ENCODE assay signal across 9 cellular contexts in genomic region chrX:119880552-119881437, GRCh38. TPM values are rescaled to one million over a fixed set of nuclear protein-coding genes. Genes with fewer than 3 reads are reported as not detected.
DNase-seq lines count a peak whose midpoint lies in the region; ATAC-seq, FAIRE-seq and TF ChIP-seq lines count a peak whose summit lies in the region.
"Had no signal": no experiment of that assay in that cellular context is flagged by ENCODE, and none has a peak within 500 bp of the region (broad histone marks: within the 10 kb centered on the region; RNA-seq: fewer than 3 reads in every experiment).

No MANE protein-coding gene starts in this region.

- H3K27ac ChIP-seq in esophagus muscularis mucosa (replicated peaks in 1 of 4) (no peak overlapping the region), neural progenitor cell (no peak overlapping the region)
- H3K27ac ChIP-seq: SK-N-MC had no signal

- H3K4me3 ChIP-seq in esophagus muscularis mucosa (no peak overlapping the region), neural progenitor cell (no peak overlapping the region)
- H3K4me3 ChIP-seq: SK-N-MC had no signal

- no peaks in the 10 kb centered on the region for H3K9me3 ChIP-seq in esophagus muscularis mucosa
- H3K9me3 ChIP-seq in neural progenitor cell (ENCODE audit: low read depth), result no peaks in the 10 kb centered on the region

- H3K36me3 Mint-ChIP-seq in neural progenitor cell, result peaks cover 2% of the 10 kb centered on the region

- intact Hi-C loops in esophagus muscularis mucosa (cut with DNase I), result no loop called here

- H3K4me1 ChIP-seq in esophagus muscularis mucosa (peaks cover 0 to 6% (median 0%) of the 10 kb centered on the region in 4 donors), neural progenitor cell (no peaks in the 10 kb centered on the region)

- no peak for TF ChIP-seq POLR2A in GM12891 (IDR thresholded peaks at IDR 0.05; ENCODE audit: low read depth, low read length)
- TF ChIP-seq POLR2A in esophagus muscularis mucosa (IDR thresholded peaks at IDR 0.05; ENCODE audit: low read depth), result no peak

- ATAC-seq in HG02798 (IDR thresholded peaks at IDR 0.05; ENCODE audit: poor library complexity, unreplicated experiment), result peak; percentile 81

- peak; percentile 64 for DNase-seq in AG20443 (ENCODE audit: low spot score)
- DNase-seq in GM12891 (ENCODE audit: insufficient read length, low spot score), result no peak
- peak; percentile 32 for DNase-seq in NCI-H2107 treated with DMSO at 0.1 percent for 48 hours (lab: John Stamatoyannopoulos, UW; ENCODE audit: unreplicated experiment)
- peak; percentile 6 to 17 for DNase-seq in activated CD4-positive, alpha-beta T cell treated with anti-CD3 and anti-CD28 coated beads for 4 hours
- DNase-seq in esophagus muscularis mucosa (ENCODE audit: extremely low spot score), result no peak
- DNase-seq in neural progenitor cell (ENCODE audit: low spot score), result peak; percentile 52
- no peak for DNase-seq in midbrain (lab: John Stamatoyannopoulos, UW)

- no peak overlapping the region for H3K27ac Mint-ChIP-seq in neural progenitor cell

- no peaks in the 10 kb centered on the region for H4K20me1 ChIP-seq in neural progenitor cell (ENCODE audit: low read depth)

- no peak for TF ChIP-seq EP300 in esophagus muscularis mucosa (IDR thresholded peaks at IDR 0.05)

- no peak overlapping the region for H3K4me2 ChIP-seq in neural progenitor cell

- peaks cover 8% of the 10 kb centered on the region for H3K9me3 Mint-ChIP-seq in neural progenitor cell

- H3K79me2 ChIP-seq in neural progenitor cell (ENCODE audit: low read depth), result no peaks in the 10 kb centered on the region

- H3K4me1 Mint-ChIP-seq in neural progenitor cell, result no peaks in the 10 kb centered on the region

- no peaks in the 10 kb centered on the region for H3K27me3 Mint-ChIP-seq in neural progenitor cell (ENCODE audit: insufficient read depth, low read depth)

- H3K4me3 Mint-ChIP-seq in neural progenitor cell, result no peak overlapping the region

- no peak overlapping the region for H2AFZ ChIP-seq in neural progenitor cell (replicated peaks)

- 57% methylated on average over 11 of the region's 11 CpGs for WGBS in esophagus muscularis mucosa

- FAIRE-seq in GM12891 (lab: Jason Lieb, UNC), result peak; percentile 94

- no peak overlapping the region for H3K9ac ChIP-seq in neural progenitor cell

- peaks cover 4 to 29% (median 18%) of the 10 kb centered on the region in 4 donors for H3K36me3 ChIP-seq in esophagus muscularis mucosa
- no peaks in the 10 kb centered on the region for H3K36me3 ChIP-seq in neural progenitor cell

- TF ChIP-seq CTCF in esophagus muscularis mucosa (IDR thresholded peaks at IDR 0.05) (peak; percentile 39 to 57 (median 45)), neural progenitor cell (IDR thresholded peaks at IDR 0.05) (peak; percentile 54)

- no peaks in the 10 kb centered on the region for H3F3A ChIP-seq in neural progenitor cell (ENCODE audit: low read depth)

- no peaks in the 10 kb centered on the region for H3K27me3 ChIP-seq in esophagus muscularis mucosa
- H3K27me3 ChIP-seq in neural progenitor cell, result no peaks in the 10 kb centered on the region

TF ChIP-seq in GM12891, 5 proteins besides CTCF, POLR2A, EP300 and RAD21:
- no peak for TF ChIP-seq TAF1 (IDR thresholded peaks at IDR 0.05; ENCODE audit: low read depth, low read length)
- TF ChIP-seq SPI1 (IDR thresholded peaks at IDR 0.05; ENCODE audit: low read depth, low read length), result no peak

RNA-seq across cellular contexts. Expression of gene NDUFA1, which starts 9.2 kb away (rescaled TPM):
- 271 TPM for polyA plus RNA-seq in GM12891 (2012; ENCODE audit: low read depth, missing spikeins)
- 10 to 100 TPM; 61.1 to 90.9 (median 65.5) TPM for total RNA-seq in esophagus muscularis mucosa
- total RNA-seq in neural progenitor cell (ENCODE audit: low replicate concordance), result 44.1 and 57.9 TPM in 2 replicates

RNA-seq across cellular contexts. Expression of gene RNF113A, which starts 9.3 kb away (rescaled TPM):
- polyA plus RNA-seq in GM12891 (2012; ENCODE audit: low read depth, missing spikeins), result 27.0 TPM
- total RNA-seq in esophagus muscularis mucosa (10 to 100 TPM in 3 of 4 donors, 1 to 10 TPM in 1; 9.1 to 14.9 (median 12.7) TPM), neural progenitor cell (ENCODE audit: low replicate concordance) (10.9 and 11.3 TPM in 2 replicates)

RNA-seq across cellular contexts. Expression of gene AKAP14, which starts 14.9 kb away (rescaled TPM):
- polyA plus RNA-seq in GM12891 (2012; ENCODE audit: low read depth, missing spikeins), result not detected
- total RNA-seq in esophagus muscularis mucosa (not detected), neural progenitor cell (ENCODE audit: low replicate concordance) (not detected in 2 replicates)

RNA-seq across cellular contexts. Expression of gene UPF3B, which starts 28.0 kb away (rescaled TPM):
- 19.3 TPM for polyA plus RNA-seq in GM12891 (2012; ENCODE audit: low read depth, missing spikeins)
- total RNA-seq in esophagus muscularis mucosa (1 to 10 TPM; 4.1 to 7.1 (median 4.9) TPM), neural progenitor cell (ENCODE audit: low replicate concordance) (12.4 and 21.7 TPM in 2 replicates)

Comparison
In these comparisons a context has a peak if more than half of its experiments do, and no peak if none do; other contexts are left out.
1. DNase-seq: peak in AG20443 (single experiment), NCI-H2107 treated with DMSO at 0.1 percent for 48 hours (single experiment), activated CD4-positive, alpha-beta T cell treated with anti-CD3 and anti-CD28 coated beads for 4 hours (2 of 2) and neural progenitor cell (single experiment); none in GM12891 (single experiment), esophagus muscularis mucosa (single experiment) and midbrain (single experiment).